Comparison of ENCODE assay signal across 17 cellular contexts in the genomic region with DNA sequence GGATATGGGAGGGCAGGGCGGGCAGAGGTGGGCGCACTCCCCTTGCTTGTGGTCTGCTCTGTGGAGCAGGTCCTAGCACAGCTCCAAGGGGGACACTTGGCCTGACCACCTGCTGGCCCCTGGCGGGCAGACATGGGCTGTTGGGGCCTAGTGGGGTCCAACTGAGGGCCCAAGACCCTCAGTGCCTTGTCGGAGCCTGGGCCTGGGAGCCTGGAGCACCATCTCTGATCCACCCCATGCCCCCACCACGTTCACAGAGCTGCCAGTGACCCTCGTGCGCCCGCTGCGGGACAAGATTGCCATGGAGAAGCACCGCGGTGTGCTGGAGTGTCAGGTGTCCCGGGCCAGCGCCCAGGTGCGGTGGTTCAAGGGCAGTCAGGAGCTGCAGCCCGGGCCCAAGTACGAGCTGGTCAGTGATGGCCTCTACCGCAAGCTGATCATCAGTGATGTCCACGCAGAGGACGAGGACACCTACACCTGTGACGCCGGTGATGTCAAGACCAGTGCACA.
"Had no signal": no experiment of that assay in that cellular context is flagged by ENCODE, and none has a peak within 500 bp of the region (broad histone marks: within the 10 kb centered on the region; RNA-seq: fewer than 3 reads in every experiment).

No MANE protein-coding gene starts in this region.

- ATAC-seq: lower lobe of right lung, pancreas, WTC11 had no signal

- H3K9me3 ChIP-seq: colonic mucosa, esophagus muscularis mucosa, lower lobe of right lung, pancreas, tibial artery, vagina had no signal

- DNase-seq: activated CD4-positive, alpha-beta T cell treated with anti-CD3 and anti-CD28 coated beads, Interleukin-2, amount 10 ng/mL, durations not matched to agents 24 days and 14 days; activated effector memory CD4-positive, alpha-beta T cell treated with anti-CD3 and anti-CD28 coated beads, Interleukin-2, amount 50 U/mL, for 16 hours; activated T-cell treated with anti-CD3 and anti-CD28 coated beads, Interleukin-2, amount 50 U/mL, for 24 hours; amniotic stem cell; caudate nucleus; colonic mucosa; effector CD4-positive, alpha-beta T cell; stimulated activated CD4-positive, alpha-beta T cell treated with anti-CD3 and anti-CD28 coated beads, Interleukin-4, amount 100 ng/mL, for 24 hours; stimulated activated naive CD4-positive, alpha-beta T cell had no signal

- H3K4me3 ChIP-seq: colonic mucosa, esophagus muscularis mucosa, hepatocyte, lower lobe of right lung, pancreas, skin epidermis, tibial artery, vagina had no signal

- H3K27me3 ChIP-seq: colonic mucosa, esophagus muscularis mucosa, hepatocyte, pancreas, tibial artery, vagina had no signal

- H3K4me1 ChIP-seq: colonic mucosa, pancreas had no signal

- H3K27ac ChIP-seq: colonic mucosa, esophagus muscularis mucosa, hepatocyte, lower lobe of right lung, pancreas, skin epidermis, tibial artery, vagina had no signal

- H3K36me3 ChIP-seq: colonic mucosa, pancreas, vagina had no signal
